In genomic region chr1:226890331-226891108, GRCh38 we compare ENCODE assay signal across 1 cellular context.
TF ChIP-seq lines count a peak whose summit lies in the region.

No MANE protein-coding gene starts in this region.

TF ChIP-seq in H1, 55 proteins besides CTCF, POLR2A, EP300 and RAD21:
- TF ChIP-seq ASH2L (IDR thresholded peaks at IDR 0.05; ENCODE audit: low read length) (no peak), SP4 (IDR thresholded peaks at IDR 0.05; ENCODE audit: low read length) (no peak), FOSL1 (IDR thresholded peaks at IDR 0.05; ENCODE audit: insufficient read depth, low read depth, low read length) (no peak), CHD1 (IDR thresholded peaks at IDR 0.05; ENCODE audit: low read depth, low read length) (no peak), HDAC2 (IDR thresholded peaks at IDR 0.05; ENCODE audit: borderline replicate concordance in 1 of 2, low read depth in 2 of 2, low read length in 2 of 2) (no peak), TEAD4 (IDR thresholded peaks at IDR 0.05; ENCODE audit: low read depth, low read length) (peak; percentile 80)
